Comparison of ENCODE assay signal across 9 cellular contexts in genomic region chr13:99281811-99282263, GRCh38.
A peak's percentile ranks its signal among the peaks of the same experiment; 100 is the strongest.
DNase-seq lines count a peak whose midpoint lies in the region; ATAC-seq and TF ChIP-seq lines count a peak whose summit lies in the region.
"Had no signal": no experiment of that assay in that cellular context is flagged by ENCODE, and none has a peak within 500 bp of the region (broad histone marks: within the 10 kb centered on the region; RNA-seq: fewer than 3 reads in every experiment).

No MANE protein-coding gene starts in this region.

- H3K27ac ChIP-seq in effector memory CD4-positive, alpha-beta T cell (ENCODE audit: insufficient read depth, low read length, poor library complexity, severe bottlenecking) = peak overlapping the region; percentile 87
- H3K27ac ChIP-seq in skin epidermis (peak overlapping the region in 20 of 21 experiments; percentile 50 to 90 (median 74)), brain microvascular endothelial cell (no peak overlapping the region)

- no peak overlapping the region for H3K4me3 ChIP-seq in effector memory CD4-positive, alpha-beta T cell (ENCODE audit: insufficient read depth, low read depth, low read length, poor library complexity, severe bottlenecking)
- H3K4me3 ChIP-seq in skin epidermis = no peak overlapping the region
- no peak overlapping the region for H3K4me3 ChIP-seq in brain microvascular endothelial cell (ENCODE audit: low read depth, low read length)

- peaks cover 73% of the 10 kb centered on the region for H3K4me1 ChIP-seq in effector memory CD4-positive, alpha-beta T cell (ENCODE audit: control insufficient read depth, insufficient read depth, low read length, poor library complexity, severe bottlenecking)

- ATAC-seq in GM18519 (IDR thresholded peaks at IDR 0.05; ENCODE audit: low FRiP score, unreplicated experiment) (peak; percentile 46), HG02852 (IDR thresholded peaks at IDR 0.05; ENCODE audit: unreplicated experiment) (peak; percentile 65)

- no peaks in the 10 kb centered on the region for H3K27me3 ChIP-seq in effector memory CD4-positive, alpha-beta T cell (replicated peaks; ENCODE audit: control insufficient read depth, insufficient read depth, low read length, poor library complexity, severe bottlenecking)
- no peaks in the 10 kb centered on the region for H3K27me3 ChIP-seq in brain microvascular endothelial cell (replicated peaks)

- no peak for TF ChIP-seq CTCF in brain microvascular endothelial cell (IDR thresholded peaks at IDR 0.05; ENCODE audit: low read depth, low read length, missing control alignments)

- DNase-seq in SKM-1 treated with dmso at 0.1 percent for 144 hours (lab: John Stamatoyannopoulos, UW; ENCODE audit: unreplicated experiment) (peak; percentile 93), superior temporal gyrus (ENCODE audit: extremely low spot score) (no peak), brain microvascular endothelial cell (no peak), midbrain (lab: John Stamatoyannopoulos, UW) (no peak)
- DNase-seq in effector memory CD4-positive, alpha-beta T cell = peak; percentile 51 to 55 (median 53)
- DNase-seq: IMR-90 had no signal

- H3K36me3 ChIP-seq in effector memory CD4-positive, alpha-beta T cell (ENCODE audit: control insufficient read depth, insufficient read depth, low read length) = no peaks in the 10 kb centered on the region
- H3K36me3 ChIP-seq in brain microvascular endothelial cell (replicated peaks) = no peaks in the 10 kb centered on the region

- in situ Hi-C loops in brain microvascular endothelial cell (cut with HindIII; ENCODE audit: low pct_ligation_motif_present, low sequenced_read_pairs) = no loop called here

- no peaks in the 10 kb centered on the region for H3K9me3 ChIP-seq in effector memory CD4-positive, alpha-beta T cell (ENCODE audit: control insufficient read depth, low read length)

Comparison
In these comparisons a context has a peak if more than half of its experiments do, and no peak if none do; other contexts are left out.
1. DNase-seq: peak in SKM-1 treated with dmso at 0.1 percent for 144 hours (single experiment) and effector memory CD4-positive, alpha-beta T cell (3 of 3); none in superior temporal gyrus (single experiment), brain microvascular endothelial cell (single experiment) and midbrain (single experiment).